1 cellular context compared by ENCODE assay signal in the genomic region with DNA sequence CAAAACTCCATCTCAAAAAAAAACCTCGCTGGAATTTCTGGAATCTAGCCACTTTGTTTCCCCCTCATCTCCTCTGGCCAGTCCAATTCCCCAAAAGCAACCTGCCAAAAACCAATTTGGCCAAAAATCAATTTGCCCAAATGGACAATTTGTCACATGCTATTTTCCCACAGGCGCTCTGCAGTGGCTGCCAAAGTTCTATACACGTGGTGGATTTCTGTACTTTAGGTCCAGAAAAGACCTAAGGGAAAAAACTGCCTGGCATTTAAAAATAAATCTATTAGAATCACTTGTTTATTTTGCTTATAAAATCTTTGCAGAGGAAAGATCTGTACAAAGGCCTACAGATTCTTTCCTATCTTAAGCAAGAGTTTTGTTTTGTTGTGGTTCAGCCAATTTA.
TF ChIP-seq lines count a peak whose summit lies in the region.

No MANE protein-coding gene starts in this region.

TF ChIP-seq in GM12878, 131 proteins besides CTCF, POLR2A, EP300 and RAD21:
- no peak for TF ChIP-seq ETV6 (conservative IDR thresholded peaks at IDR 0.05 in 1 of 2, IDR thresholded peaks at IDR 0.05 in 1 of 2; ENCODE audit: borderline replicate concordance in 1 of 2, low read depth in 1 of 2)
- TF ChIP-seq SREBF1 (IDR thresholded peaks at IDR 0.05; ENCODE audit: low read length): no peak
- TF ChIP-seq CEBPB (IDR thresholded peaks at IDR 0.05; ENCODE audit: borderline replicate concordance in 1 of 2, low read depth in 2 of 2, low read length in 2 of 2): no peak
- TF ChIP-seq MTA3 (IDR thresholded peaks at IDR 0.05; ENCODE audit: borderline replicate concordance, low read length): no peak
- TF ChIP-seq SPI1 (IDR thresholded peaks at IDR 0.05; ENCODE audit: borderline replicate concordance, insufficient read depth, low read depth, low read length): no peak
- TF ChIP-seq TAF1 (IDR thresholded peaks at IDR 0.05; ENCODE audit: borderline replicate concordance, low read depth, low read length): no peak
- no peak for TF ChIP-seq SUZ12 (IDR thresholded peaks at IDR 0.05; ENCODE audit: unreplicated experiment)
- TF ChIP-seq RUNX3 (IDR thresholded peaks at IDR 0.05; ENCODE audit: low read length): no peak
